Comparison of ENCODE assay signal across 9 cellular contexts in genomic region chr11:304915-305833, GRCh38. TPM values are rescaled to one million over a fixed set of nuclear protein-coding genes. Genes with fewer than 3 reads are reported as not detected.
A peak's percentile ranks its signal among the peaks of the same experiment; 100 is the strongest.
DNase-seq lines count a peak whose midpoint lies in the region; ATAC-seq and TF ChIP-seq lines count a peak whose summit lies in the region.
"Had no signal": no experiment of that assay in that cellular context is flagged by ENCODE, and none has a peak within 500 bp of the region (broad histone marks: within the 10 kb centered on the region; RNA-seq: fewer than 3 reads in every experiment).

No MANE protein-coding gene starts in this region.

- no peaks in the 10 kb centered on the region for H3K36me3 ChIP-seq in CD4-positive, CD25-positive, alpha-beta regulatory T cell (ENCODE audit: control insufficient read depth, insufficient read depth, low read length)
- H3K36me3 ChIP-seq in H7 (replicated peaks; ENCODE audit: control insufficient read depth, insufficient read depth, low read length) (no peaks in the 10 kb centered on the region), body of pancreas (replicated peaks in 1 of 2; ENCODE audit: insufficient read depth in 1 of 2, low read depth in 2 of 2) (no peaks in the 10 kb centered on the region)

- WGBS in body of pancreas, 2 donors, result 24 to 25% methylated on average over 19 of the region's 19 CpGs

- intact Hi-C loops in body of pancreas (cut with DNase I), result loop anchor here (5.0 kb wide), 1 partner anchor 57 kb away; no protein-coding TSS in a partner anchor

- H3K9me3 ChIP-seq in CD4-positive, CD25-positive, alpha-beta regulatory T cell (ENCODE audit: control insufficient read depth in 2 of 2, low read length in 2 of 2), result no peaks in the 10 kb centered on the region
- H3K9me3 ChIP-seq in body of pancreas, result no peaks in the 10 kb centered on the region

- H3K27ac ChIP-seq in CD4-positive, CD25-positive, alpha-beta regulatory T cell (ENCODE audit: insufficient read depth, low read length, poor library complexity, severe bottlenecking), result no peak overlapping the region
- H3K27ac ChIP-seq in body of pancreas, result no peak overlapping the region

- H3K36me3 Mint-ChIP-seq in CD4-positive, CD25-positive, alpha-beta regulatory T cell, result no peaks in the 10 kb centered on the region

- H3K27ac Mint-ChIP-seq in CD4-positive, CD25-positive, alpha-beta regulatory T cell, result peak overlapping the region; percentile 5 to 52 (median 8)

- H3K4me1 ChIP-seq in CD4-positive, CD25-positive, alpha-beta regulatory T cell (ENCODE audit: control insufficient read depth, insufficient read depth, low read length, poor library complexity, severe bottlenecking), result peaks cover 39% of the 10 kb centered on the region
- H3K4me1 ChIP-seq in body of pancreas, result peaks cover 25% of the 10 kb centered on the region

- no peak for TF ChIP-seq POLR2A in body of pancreas (IDR thresholded peaks at IDR 0.05)

- no peak overlapping the region for H3K4me3 ChIP-seq in CD4-positive, CD25-positive, alpha-beta regulatory T cell (ENCODE audit: low read depth, low read length)
- H3K4me3 ChIP-seq in H7 (ENCODE audit: insufficient read depth, low read depth, low read length) (no peak overlapping the region), body of pancreas (no peak overlapping the region)

- H3K4me3 Mint-ChIP-seq in CD4-positive, CD25-positive, alpha-beta regulatory T cell, result peak overlapping the region; percentile 24 to 87 (median 58)

- H3K27me3 ChIP-seq in CD4-positive, CD25-positive, alpha-beta regulatory T cell (ENCODE audit: control insufficient read depth, insufficient read depth, low read length), result no peaks in the 10 kb centered on the region
- H3K27me3 ChIP-seq in H7 (ENCODE audit: control insufficient read depth, insufficient read depth, low read length), result no peaks in the 10 kb centered on the region
- H3K27me3 ChIP-seq in body of pancreas, result no peaks in the 10 kb centered on the region

- peaks cover 20% of the 10 kb centered on the region for H3K27me3 Mint-ChIP-seq in CD4-positive, CD25-positive, alpha-beta regulatory T cell

- ATAC-seq in CD4-positive, CD25-positive, alpha-beta regulatory T cell (ENCODE audit: low read depth in 2 of 2), result peak in 1 of 2 donors; percentile 21
- peak; percentile 60 for ATAC-seq in body of pancreas
- no peak for ATAC-seq in HG03139 (IDR thresholded peaks at IDR 0.05; ENCODE audit: unreplicated experiment)
- ATAC-seq in HG03280 (IDR thresholded peaks at IDR 0.05; ENCODE audit: unreplicated experiment), result no peak

- DNase-seq in CD4-positive, CD25-positive, alpha-beta regulatory T cell, result peak; percentile 43 to 80 (median 71)
- DNase-seq in H7, result peak; percentile 93
- DNase-seq in RKO (ENCODE audit: low spot score), result peak; percentile 75
- DNase-seq in body of pancreas, result peak; percentile 71 to 81 (median 74)
- DNase-seq in iPS-NIHi11 (ENCODE audit: low spot score), result peak; percentile 74
- peak; percentile 58 for DNase-seq in stimulated activated CD4-positive, alpha-beta T cell treated with anti-CD3 and anti-CD28 coated beads, Interleukin-1b, Interleukin-23, amount 100 ng/mL, for 48 hours

- TF ChIP-seq CTCF in body of pancreas (IDR thresholded peaks at IDR 0.05), result peak; percentile 47 to 85 (median 72)

- H3K4me1 Mint-ChIP-seq in CD4-positive, CD25-positive, alpha-beta regulatory T cell, result peaks cover 17 to 54% (median 35%) of the 10 kb centered on the region in 4 donors

- H3K9me3 Mint-ChIP-seq in CD4-positive, CD25-positive, alpha-beta regulatory T cell, result peaks cover 0 to 1% (median 0%) of the 10 kb centered on the region in 7 donors

RNA-seq across cellular contexts. Expression of gene IFITM2, which starts 2.4 kb away (rescaled TPM):
- 376 TPM for total RNA-seq in CD4-positive, CD25-positive, alpha-beta regulatory T cell
- polyA plus RNA-seq in CD4-positive, CD25-positive, alpha-beta regulatory T cell, result 1,000 to 10,000 TPM; 1,701 to 2,097 (median 1,858) TPM
- total RNA-seq in H7 (2014; rRNA removed; shearing (Covaris generic)), result 374 and 379 TPM in 2 replicates
- total RNA-seq in body of pancreas, result 10 to 100 TPM; 31.0 to 90.3 TPM

RNA-seq across cellular contexts. Expression of gene IFITM5, which starts 5.8 kb away (rescaled TPM):
- total RNA-seq in CD4-positive, CD25-positive, alpha-beta regulatory T cell, result not detected
- not detected for polyA plus RNA-seq in CD4-positive, CD25-positive, alpha-beta regulatory T cell
- not detected in 2 replicates for total RNA-seq in H7 (2014; rRNA removed; shearing (Covaris generic))
- total RNA-seq in body of pancreas, result not detected
- total RNA-seq: T-helper 1 cell treated with Interleukin-12 subunit alpha and Interleukin-12 subunit beta and Interleukin-4 antibody, amounts not matched to agents 30 ng/mL and 1 ng/mL, for 36 hours had no signal

RNA-seq across cellular contexts. Expression of gene IFITM1, which starts 8.7 kb away (rescaled TPM):
- total RNA-seq in CD4-positive, CD25-positive, alpha-beta regulatory T cell, result 320 TPM
- polyA plus RNA-seq in CD4-positive, CD25-positive, alpha-beta regulatory T cell, result 1,000 to 10,000 TPM; 1,249 to 1,544 (median 1,415) TPM
- 1,398 and 1,404 TPM in 2 replicates for total RNA-seq in H7 (2014; rRNA removed; shearing (Covaris generic))
- total RNA-seq in body of pancreas, result 10 to 100 TPM; 31.0 to 39.7 TPM

RNA-seq across cellular contexts. Expression of gene IFITM3, which starts 15.5 kb away (rescaled TPM):
- 6.7 TPM for total RNA-seq in CD4-positive, CD25-positive, alpha-beta regulatory T cell
- 10 to 100 TPM in 2 of 4 donors, 1 to 10 TPM in 2; 3.5 to 94.8 (median 42.6) TPM for polyA plus RNA-seq in CD4-positive, CD25-positive, alpha-beta regulatory T cell
- total RNA-seq in H7 (2014; rRNA removed; shearing (Covaris generic)), result 278 and 328 TPM in 2 replicates
- total RNA-seq in body of pancreas, result 10 to 100 TPM; 51.4 to 59.7 TPM

RNA-seq across cellular contexts. Expression of gene PGGHG, which starts 16.2 kb away (rescaled TPM):
- total RNA-seq in CD4-positive, CD25-positive, alpha-beta regulatory T cell, result 188 TPM
- 1 to 10 TPM; 1.5 to 2.9 (median 2.5) TPM for polyA plus RNA-seq in CD4-positive, CD25-positive, alpha-beta regulatory T cell
- total RNA-seq in H7 (2014; rRNA removed; shearing (Covaris generic)), result 69.0 and 102 TPM in 2 replicates
- total RNA-seq in body of pancreas, result 100 to 1,000 TPM; 248 to 484 TPM
